ENCODE assay signal across 32 cellular contexts in the genomic region with DNA sequence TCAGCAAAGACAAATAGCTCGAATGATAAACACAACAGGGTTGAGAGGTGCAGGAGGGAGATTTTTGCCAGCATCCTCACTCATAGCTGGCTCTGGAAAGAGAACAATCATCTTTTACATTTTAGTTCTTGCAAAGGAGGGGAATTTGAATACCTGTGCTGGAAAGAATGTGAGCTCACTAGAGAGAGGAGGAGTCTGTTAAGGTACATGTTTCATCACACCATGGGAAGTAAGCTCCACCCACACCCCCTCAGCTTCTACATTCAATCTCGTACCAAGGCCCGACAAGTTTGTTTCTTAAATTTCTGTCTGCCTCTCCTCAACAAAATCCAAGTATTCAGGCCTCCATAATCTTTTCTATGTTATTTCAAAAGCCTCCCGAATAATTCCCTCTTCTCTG.
"Had no signal": no experiment of that assay in that cellular context is flagged by ENCODE, and none has a peak within 500 bp of the region (broad histone marks: within the 10 kb centered on the region; RNA-seq: fewer than 3 reads in every experiment).

No MANE protein-coding gene starts in this region.

- H3K4me1 ChIP-seq: ascending aorta, gastrocnemius medialis, left lung, lower lobe of right lung, right lobe of liver, uterus had no signal

- H3K4me1 Mint-ChIP-seq: activated CD4-positive, alpha-beta T cell treated with anti-CD3 and anti-CD28 coated beads for 36 hours; activated CD8-positive, alpha-beta memory T cell treated with anti-CD3 and anti-CD28 coated beads, Interleukin-2, amount 10 ng/mL, durations not matched to agents 7 days and 5 days; activated naive CD4-positive, alpha-beta T cell treated with anti-CD3 and anti-CD28 coated beads, Interleukin-2, amount 10 ng/mL, durations not matched to agents 7 days and 5 days; activated naive CD8-positive, alpha-beta T cell treated with anti-CD3 and anti-CD28 coated beads, Interleukin-2, amount 10 ng/mL, durations not matched to agents 7 days and 5 days; brain; stimulated activated effector memory CD8-positive, alpha-beta T cell treated with anti-CD3 and anti-CD28 coated beads, Interleukin-12 subunit alpha, Interleukin-12 subunit beta, amount 100 ng/mL, for 72 hours; T-cell had no signal

- H3K36me3 Mint-ChIP-seq: activated CD8-positive, alpha-beta memory T cell treated with anti-CD3 and anti-CD28 coated beads, Interleukin-2, amount 10 ng/mL, durations not matched to agents 7 days and 5 days; activated naive CD4-positive, alpha-beta T cell treated with anti-CD3 and anti-CD28 coated beads, Interleukin-2, amount 10 ng/mL, durations not matched to agents 7 days and 5 days; activated naive CD8-positive, alpha-beta T cell treated with anti-CD3 and anti-CD28 coated beads, Interleukin-2, amount 10 ng/mL, durations not matched to agents 7 days and 5 days; brain; natural killer cell treated with Interleukin-12 subunit alpha and Interleukin-12 subunit beta and Interleukin-15 and Interleukin-18, amount 100 ng/mL, for 72 hours; stimulated activated effector memory CD8-positive, alpha-beta T cell treated with anti-CD3 and anti-CD28 coated beads, Interleukin-12 subunit alpha, Interleukin-12 subunit beta, amount 100 ng/mL, for 72 hours; T-cell had no signal

- H3K4me3 ChIP-seq: ascending aorta, cardiac muscle cell, coronary artery, dorsolateral prefrontal cortex, gastrocnemius medialis, left lung, lower lobe of right lung, mucosa of descending colon, right lobe of liver, skin epidermis, thoracic aorta, uterus had no signal

- H3K36me3 ChIP-seq: ascending aorta, cardiac muscle cell, gastrocnemius medialis, left lung, lower lobe of right lung, right lobe of liver, thoracic aorta, uterus had no signal

- H3K27me3 Mint-ChIP-seq: activated CD4-positive, alpha-beta T cell treated with anti-CD3 and anti-CD28 coated beads for 36 hours; activated CD8-positive, alpha-beta memory T cell treated with anti-CD3 and anti-CD28 coated beads, Interleukin-2, amount 10 ng/mL, durations not matched to agents 7 days and 5 days; activated naive CD4-positive, alpha-beta T cell treated with anti-CD3 and anti-CD28 coated beads, Interleukin-2, amount 10 ng/mL, durations not matched to agents 7 days and 5 days; activated naive CD8-positive, alpha-beta T cell treated with anti-CD3 and anti-CD28 coated beads, Interleukin-2, amount 10 ng/mL, durations not matched to agents 7 days and 5 days; brain; natural killer cell treated with Interleukin-12 subunit alpha and Interleukin-12 subunit beta and Interleukin-15 and Interleukin-18, amount 100 ng/mL, for 72 hours; progenitor cell of endocrine pancreas; stimulated activated naive CD8-positive, alpha-beta T cell treated with anti-CD3 and anti-CD28 coated beads, Interleukin-15, Interleukin-2, amounts not matched to agents 100 ng/mL and 50 ng/mL, for 24 hours; T-cell had no signal

- H3K27ac Mint-ChIP-seq: activated CD4-positive, alpha-beta T cell treated with anti-CD3 and anti-CD28 coated beads for 36 hours; activated CD8-positive, alpha-beta memory T cell treated with anti-CD3 and anti-CD28 coated beads, Interleukin-2, amount 10 ng/mL, durations not matched to agents 7 days and 5 days; activated CD8-positive, alpha-beta T cell treated with anti-CD3 and anti-CD28 coated beads, Interleukin-2, amount 10 ng/mL, durations not matched to agents 7 days and 5 days; activated naive CD4-positive, alpha-beta T cell treated with anti-CD3 and anti-CD28 coated beads, Interleukin-2, amount 10 ng/mL, durations not matched to agents 7 days and 5 days; activated naive CD8-positive, alpha-beta T cell treated with anti-CD3 and anti-CD28 coated beads, Interleukin-2, amount 10 ng/mL, durations not matched to agents 7 days and 5 days; brain; natural killer cell treated with Interleukin-12 subunit alpha and Interleukin-12 subunit beta and Interleukin-15 and Interleukin-18, amount 100 ng/mL, for 72 hours; progenitor cell of endocrine pancreas; stimulated activated effector memory CD8-positive, alpha-beta T cell treated with anti-CD3 and anti-CD28 coated beads, Interleukin-12 subunit alpha, Interleukin-12 subunit beta, amount 100 ng/mL, for 72 hours; stimulated activated naive CD8-positive, alpha-beta T cell treated with anti-CD3 and anti-CD28 coated beads, Interleukin-15, Interleukin-2, amounts not matched to agents 100 ng/mL and 50 ng/mL, for 24 hours; T-cell; T-helper 2 cell treated with Interferon-gamma antibody and Interleukin-4, amounts not matched to agents 5 μg/mL and 100 μg/mL, for 36 hours had no signal

- DNase-seq: activated CD4-positive, alpha-beta T cell treated with anti-CD3 and anti-CD28 coated beads for 36 hours; activated CD4-positive, CD25-positive, alpha-beta regulatory T cell; activated CD8-positive, alpha-beta memory T cell treated with anti-CD3 and anti-CD28 coated beads, Interleukin-2, amount 10 ng/mL, durations not matched to agents 7 days and 5 days; activated CD8-positive, alpha-beta T cell treated with anti-CD3 and anti-CD28 coated beads, Interleukin-2, amount 10 ng/mL, durations not matched to agents 7 days and 5 days; activated effector memory CD4-positive, alpha-beta T cell treated with Interleukin-2 at 50 U/mL for 16 hours; activated naive CD4-positive, alpha-beta T cell treated with anti-CD3 and anti-CD28 coated beads, Interleukin-2, amount 10 ng/mL, durations not matched to agents 7 days and 5 days; activated naive CD8-positive, alpha-beta T cell treated with anti-CD3 and anti-CD28 coated beads, Interleukin-2, amount 10 ng/mL, durations not matched to agents 7 days and 5 days; activated T-cell treated with anti-CD3 and anti-CD28 coated beads for 4 hours; dorsolateral prefrontal cortex; effector memory CD4-positive, alpha-beta T cell; erythroblast; gastrocnemius medialis; glutamatergic neuron; left lung; lower lobe of right lung; mucosa of descending colon; right lobe of liver; stimulated activated CD4-positive, alpha-beta T cell treated with anti-CD3 and anti-CD28 coated beads, Interleukin-4, amount 100 ng/mL, for 24 hours; T-cell; trophoblast cell; uterus had no signal

- H3K27me3 ChIP-seq: ascending aorta, cardiac muscle cell, dorsolateral prefrontal cortex, gastrocnemius medialis, left lung, right lobe of liver, uterus had no signal

- H3K27ac ChIP-seq: ascending aorta, cardiac muscle cell, coronary artery, dorsolateral prefrontal cortex, gastrocnemius medialis, left lung, lower lobe of right lung, right lobe of liver, skin epidermis, thoracic aorta, uterus had no signal

- H3K4me3 Mint-ChIP-seq: activated CD4-positive, alpha-beta T cell treated with anti-CD3 and anti-CD28 coated beads for 36 hours; activated CD8-positive, alpha-beta memory T cell treated with anti-CD3 and anti-CD28 coated beads, Interleukin-2, amount 10 ng/mL, durations not matched to agents 7 days and 5 days; activated CD8-positive, alpha-beta T cell treated with anti-CD3 and anti-CD28 coated beads, Interleukin-2, amount 10 ng/mL, durations not matched to agents 7 days and 5 days; activated naive CD4-positive, alpha-beta T cell treated with anti-CD3 and anti-CD28 coated beads, Interleukin-2, amount 10 ng/mL, durations not matched to agents 7 days and 5 days; activated naive CD8-positive, alpha-beta T cell treated with anti-CD3 and anti-CD28 coated beads, Interleukin-2, amount 10 ng/mL, durations not matched to agents 7 days and 5 days; brain; natural killer cell treated with Interleukin-12 subunit alpha and Interleukin-12 subunit beta and Interleukin-15 and Interleukin-18, amount 100 ng/mL, for 72 hours; stimulated activated effector memory CD8-positive, alpha-beta T cell treated with anti-CD3 and anti-CD28 coated beads, Interleukin-12 subunit alpha, Interleukin-12 subunit beta, amount 100 ng/mL, for 72 hours; stimulated activated naive CD8-positive, alpha-beta T cell treated with anti-CD3 and anti-CD28 coated beads, Interleukin-15, Interleukin-2, amounts not matched to agents 100 ng/mL and 50 ng/mL, for 24 hours; T-cell; T-helper 2 cell treated with Interferon-gamma antibody and Interleukin-4, amounts not matched to agents 5 μg/mL and 100 μg/mL, for 36 hours had no signal

- H3K9me3 Mint-ChIP-seq: activated naive CD4-positive, alpha-beta T cell treated with anti-CD3 and anti-CD28 coated beads, Interleukin-2, amount 10 ng/mL, durations not matched to agents 7 days and 5 days; brain had no signal

- ATAC-seq: activated CD4-positive, alpha-beta T cell treated with anti-CD3 and anti-CD28 coated beads for 36 hours; activated CD8-positive, alpha-beta memory T cell treated with anti-CD3 and anti-CD28 coated beads, Interleukin-2, amount 10 ng/mL, durations not matched to agents 7 days and 5 days; activated CD8-positive, alpha-beta T cell treated with anti-CD3 and anti-CD28 coated beads, Interleukin-2, amount 10 ng/mL, durations not matched to agents 7 days and 5 days; gastrocnemius medialis; left lung; lower lobe of right lung; mucosa of descending colon; natural killer cell treated with Interleukin-12 subunit alpha and Interleukin-12 subunit beta and Interleukin-15 and Interleukin-18, amount 100 ng/mL, for 72 hours; right lobe of liver; stimulated activated effector memory CD8-positive, alpha-beta T cell treated with anti-CD3 and anti-CD28 coated beads, Interleukin-12 subunit alpha, Interleukin-12 subunit beta, amount 100 ng/mL, for 72 hours; T-cell had no signal
